In the genomic region with DNA sequence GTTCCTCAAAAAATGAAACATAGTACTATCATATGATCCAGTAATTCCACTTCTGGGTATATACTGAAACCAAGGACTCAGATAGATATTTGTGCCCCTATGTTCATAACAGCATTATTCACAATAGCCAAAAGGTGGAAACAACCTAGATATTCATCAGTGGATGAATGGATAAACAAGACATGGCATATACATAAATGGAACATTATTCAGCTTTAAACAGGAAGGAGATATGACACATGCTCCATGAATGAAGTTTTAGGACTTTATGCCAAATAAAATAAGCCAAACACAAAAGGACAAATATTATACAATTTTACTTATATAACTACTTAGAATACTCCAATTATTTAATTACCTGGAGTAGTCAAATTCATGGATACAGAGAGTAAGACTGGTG, we compare ENCODE assay signal across 20 cellular contexts.
"Had no signal": no experiment of that assay in that cellular context is flagged by ENCODE, and none has a peak within 500 bp of the region (broad histone marks: within the 10 kb centered on the region; RNA-seq: fewer than 3 reads in every experiment).

No MANE protein-coding gene starts in this region.

- H3K9ac ChIP-seq: parathyroid adenoma had no signal

- FAIRE-seq: islet of Langerhans had no signal

- ATAC-seq: activated T-cell treated with anti-CD3 and anti-CD28 coated beads, Interleukin-2, amount 50 U/mL, for 4 hours; stimulated activated naive B cell treated with anti-CD40 and anti-IgM and Interleukin-4, amounts not matched to agents 10 μg/mL and 1 μg/mL and 100 μg/mL, for 72 hours; WTC11 had no signal

- DNase-seq: activated CD4-positive, alpha-beta memory T cell treated with anti-CD3 and anti-CD28 coated beads, Interleukin-2, amount 10 ng/mL, durations not matched to agents 7 days and 5 days; activated CD4-positive, alpha-beta T cell treated with anti-CD3 and anti-CD28 coated beads for 4 hours; activated effector memory CD4-positive, alpha-beta T cell treated with anti-CD3 and anti-CD28 coated beads, Interleukin-2, amount 50 U/mL, for 16 hours; activated T-cell treated with anti-CD3 and anti-CD28 coated beads, Interleukin-2, amount 50 U/mL, for 4 hours; adrenal gland; central memory CD4-positive, alpha-beta T cell; effector memory CD4-positive, alpha-beta T cell; naive B cell; stimulated activated CD4-positive, alpha-beta T cell treated with anti-CD3 and anti-CD28 coated beads, Interleukin-2, amount 100 ng/mL, for 48 hours; stimulated activated naive B cell treated with anti-CD40 and anti-IgM and Interleukin-4, amounts not matched to agents 10 μg/mL and 1 μg/mL and 100 μg/mL, for 72 hours; T-helper 2 cell; tibial artery; uterus had no signal

- H3K4me3 ChIP-seq: adrenal gland, coronary artery, lung, tibial artery, uterus had no signal

- H2AFZ ChIP-seq: parathyroid adenoma had no signal

- H3K9me3 ChIP-seq: adrenal gland, neutrophil, tibial artery, uterus had no signal

- H3K27ac ChIP-seq: adrenal gland, coronary artery, epithelial cell of prostate, neutrophil, parathyroid adenoma, tibial artery, uterus had no signal

- H3K27me3 ChIP-seq: adrenal gland, neutrophil, tibial artery, uterus had no signal

- H3K36me3 ChIP-seq: adrenal gland, neutrophil, tibial artery, uterus had no signal
